In the genomic region with DNA sequence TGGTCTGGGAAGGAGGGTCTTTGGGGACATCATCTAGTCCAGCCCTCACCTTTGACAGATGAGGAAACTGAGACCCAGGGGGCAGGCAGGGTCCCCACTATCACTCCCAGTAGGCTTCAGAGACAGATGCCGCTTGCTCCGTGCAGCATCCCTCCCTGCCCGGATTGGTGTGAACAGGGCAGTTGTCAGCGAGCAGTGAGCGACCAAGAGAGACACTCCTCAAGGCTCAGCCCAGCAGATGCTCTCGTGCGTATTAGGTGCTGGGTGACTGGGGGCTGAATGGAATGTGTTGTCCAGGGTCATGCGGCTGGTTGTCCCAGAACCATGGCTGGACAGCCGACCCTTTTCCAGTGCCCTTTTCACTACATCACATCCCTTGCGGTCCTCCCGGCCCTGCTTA, we compare ENCODE assay signal across 18 cellular contexts. TPM values are rescaled to one million over a fixed set of nuclear protein-coding genes. Genes with fewer than 3 reads are reported as not detected.
DNase-seq lines count a peak whose midpoint lies in the region; ATAC-seq, FAIRE-seq and TF ChIP-seq lines count a peak whose summit lies in the region.
"Had no signal": no experiment of that assay in that cellular context is flagged by ENCODE, and none has a peak within 500 bp of the region (broad histone marks: within the 10 kb centered on the region; RNA-seq: fewer than 3 reads in every experiment).

No MANE protein-coding gene starts in this region.

- H3K36me3 ChIP-seq in heart right ventricle (peaks cover 0 to 42% (median 0%) of the 10 kb centered on the region in 9 donors), H1 (ENCODE audit: control insufficient read depth in 2 of 4, insufficient read depth in 4 of 4, low read length in 3 of 4) (no peaks in the 10 kb centered on the region), spleen (peaks cover 0 to 50% (median 3%) of the 10 kb centered on the region in 6 donors), mammary epithelial cell (ENCODE audit: insufficient read depth, low read length) (peaks cover 16% of the 10 kb centered on the region)
- H3K36me3 ChIP-seq: BE2C had no signal

- no peak overlapping the region for H3K4ac ChIP-seq in H1 (replicated peaks; ENCODE audit: insufficient read length, low read depth, low read length)

- H2AK5ac ChIP-seq in H1 (ENCODE audit: low read depth, low read length): no peak overlapping the region

- TF ChIP-seq EP300 in H1 (IDR thresholded peaks at IDR 0.05; ENCODE audit: borderline replicate concordance in 1 of 2, low read depth in 2 of 2, low read length in 2 of 2): no peak

- H3K4me3 ChIP-seq in heart right ventricle (no peak overlapping the region), H1 (ENCODE audit: extremely low read depth in 1 of 4, insufficient read depth in 2 of 4, low read depth in 3 of 4, low read length in 4 of 4) (no peak overlapping the region), spleen (no peak overlapping the region), mammary epithelial cell (replicated peaks in 1 of 3; ENCODE audit: insufficient read depth in 1 of 3, low read depth in 2 of 3, low read length in 3 of 3) (no peak overlapping the region)
- H3K4me3 ChIP-seq: GM23338 had no signal

- no peak overlapping the region for H2BK15ac ChIP-seq in H1 (ENCODE audit: low read length)

- H3K9me3 ChIP-seq in heart right ventricle: no peaks in the 10 kb centered on the region
- H3K9me3 ChIP-seq in H1 (ENCODE audit: insufficient read depth in 2 of 2, low read depth in 1 of 2, low read length in 1 of 2): no peaks in the 10 kb centered on the region
- H3K9me3 ChIP-seq in spleen: no peaks in the 10 kb centered on the region
- H3K9me3 ChIP-seq in mammary epithelial cell (replicated peaks; ENCODE audit: insufficient read depth, low read length): no peaks in the 10 kb centered on the region
- H3K9me3 ChIP-seq: BE2C had no signal

- TF ChIP-seq CTCF in heart right ventricle (IDR thresholded peaks at IDR 0.05) (no peak), H1 (IDR thresholded peaks at IDR 0.05; ENCODE audit: control extremely low read depth in 1 of 3, insufficient read depth in 1 of 3, low read depth in 1 of 3, low read length in 3 of 3) (no peak), spleen (IDR thresholded peaks at IDR 0.05 in 8 of 11, conservative IDR thresholded peaks at IDR 0.05 in 3 of 11) (no peak), mammary epithelial cell (conservative IDR thresholded peaks at IDR 0.05 in 1 of 2, IDR thresholded peaks at IDR 0.05 in 1 of 2; ENCODE audit: extremely low read depth in 1 of 2, insufficient read depth in 1 of 2, low read depth in 1 of 2, low read length in 2 of 2) (no peak)

- H3K9ac ChIP-seq in H1 (replicated peaks in 1 of 4; ENCODE audit: extremely low read depth in 1 of 4, low read depth in 3 of 4, low read length in 3 of 4) (no peak overlapping the region), mammary epithelial cell (ENCODE audit: insufficient read depth, low read length) (no peak overlapping the region)

- H3K23me2 ChIP-seq in H1 (ENCODE audit: low read depth, low read length): no peaks in the 10 kb centered on the region

- H4K20me1 ChIP-seq in H1 (replicated peaks in 1 of 2; ENCODE audit: control insufficient read depth in 1 of 2, insufficient read depth in 2 of 2, low read length in 2 of 2) (peaks cover 2 to 5% of the 10 kb centered on the region in 2 experiments), mammary epithelial cell (ENCODE audit: insufficient read depth, low read length) (no peaks in the 10 kb centered on the region)

- BruUV-seq in mammary epithelial cell (replicated peaks; lab: Mats Ljungman, UMichigan): no TSS peak

- H3K27me3 ChIP-seq in heart right ventricle (no peaks in the 10 kb centered on the region), H1 (replicated peaks in 1 of 4; ENCODE audit: control insufficient read depth in 3 of 4, extremely low read depth in 1 of 4, insufficient read depth in 3 of 4, low read length in 3 of 4) (no peaks in the 10 kb centered on the region), spleen (replicated peaks in 1 of 7) (no peaks in the 10 kb centered on the region), mammary epithelial cell (ENCODE audit: insufficient read depth, low read length) (no peaks in the 10 kb centered on the region)
- H3K27me3 ChIP-seq: BE2C had no signal

- H4K5ac ChIP-seq in H1 (ENCODE audit: insufficient read length, low read depth, low read length): no peak overlapping the region

- H3K79me2 ChIP-seq in H1 (ENCODE audit: control insufficient read depth in 1 of 2, insufficient read depth in 2 of 2, low read length in 2 of 2): peaks cover 0 to 18% of the 10 kb centered on the region in 2 experiments; a peak in 1 of 4 replicates
- peaks cover 100% of the 10 kb centered on the region for H3K79me2 ChIP-seq in mammary epithelial cell (ENCODE audit: insufficient read depth, low read length)

- H4K8ac ChIP-seq in H1 (ENCODE audit: extremely low read depth, insufficient read depth, low read length): no peak overlapping the region; the same call in 1 of the 2 replicates

- H3K14ac ChIP-seq in H1 (ENCODE audit: insufficient read length): no peak overlapping the region

- ATAC-seq in left cardiac atrium (no peak), heart right ventricle (no peak), GM19324 (IDR thresholded peaks at IDR 0.05; ENCODE audit: low FRiP score, unreplicated experiment) (no peak), GM18511 (IDR thresholded peaks at IDR 0.05; ENCODE audit: unreplicated experiment) (no peak)
- ATAC-seq: CD8-positive, alpha-beta T cell; GM23338 had no signal

- 0 out of 2 replicates have a peak overlapping the region, but pooled peaks have one; percentile 24 for H2BK20ac ChIP-seq in H1 (ENCODE audit: low read length)

- H3K4me2 ChIP-seq in H1 (ENCODE audit: insufficient read depth in 1 of 2, low read depth in 2 of 2, low read length in 2 of 2) (no peak overlapping the region), mammary epithelial cell (ENCODE audit: insufficient read depth, low read depth, low read length) (no peak overlapping the region)
- H3K4me2 ChIP-seq: GM23338 had no signal

- DNase-seq in left cardiac atrium (peak; percentile 12), heart right ventricle (no peak), H1 (ENCODE audit: low read depth in 1 of 2, low spot score in 2 of 2) (no peak), spleen (peak; percentile 24), mammary epithelial cell (no peak)
- DNase-seq: BE2C; CD8-positive, alpha-beta T cell; IMR-90; NCI-H1417 treated with DMSO at 0.1 percent for 48 hours; NCI-H187 treated with DMSO at 0.1 percent for 48 hours; NCI-H345; RPMI8226 had no signal

- 79 to 87% methylated on average over 11 of the region's 11 CpGs for WGBS in heart right ventricle, 2 donors
- WGBS in H1 (ENCODE audit: extremely low coverage in 1 of 2, insufficient coverage in 1 of 2, insufficient read length in 1 of 2, insufficient replicate concordance in 2 of 2, low coverage in 1 of 2, low lambda C conversion rate in 2 of 2, missing lambda C conversion rate in 1 of 2), 2 experiments: 94% methylated on average over 11 of the region's 11 CpGs; no CpG with 5 or more reads in 1 of the 2 experiments
- 89 to 94% (median 91%) methylated on average over 11 of the region's 11 CpGs for WGBS in spleen, 5 donors
- 97% methylated on average over 9 of the region's 11 CpGs for WGBS in mammary epithelial cell (ENCODE audit: low coverage, missing lambda C conversion rate)

- H2BK12ac ChIP-seq in H1 (ENCODE audit: low read depth, low read length): no peak overlapping the region

- no peak for FAIRE-seq in H1 (lab: Jason Lieb, UNC)
- FAIRE-seq: D721Med, GM12892, HTR-8/SVneo had no signal

- H3K18ac ChIP-seq in H1 (ENCODE audit: extremely low read depth, low read length): no peak overlapping the region

- H3K27ac ChIP-seq in heart right ventricle (peak overlapping the region in 1 of 10 donors; percentile 7), H1 (ENCODE audit: low read depth, low read length) (no peak overlapping the region), spleen (no peak overlapping the region), mammary epithelial cell (ENCODE audit: insufficient read depth, low read depth, low read length) (no peak overlapping the region)

- H2BK120ac ChIP-seq in H1 (replicated peaks; ENCODE audit: low read depth, low read length): no peak overlapping the region

- no peak for TF ChIP-seq RAD21 in H1 (IDR thresholded peaks at IDR 0.05 in 1 of 2, conservative IDR thresholded peaks at IDR 0.05 in 1 of 2; ENCODE audit: low read depth in 2 of 2, low read length in 2 of 2)

- no peak overlapping the region for H2BK5ac ChIP-seq in H1 (ENCODE audit: low read depth, low read length)

- H2AFZ ChIP-seq in H1 (ENCODE audit: low read length) (no peak overlapping the region), mammary epithelial cell (ENCODE audit: low read depth, low read length) (no peak overlapping the region)
- H2AFZ ChIP-seq: GM23338 had no signal

- dilution Hi-C loops in mammary epithelial cell (cut with HindIII; ENCODE audit: low sequenced_read_pairs): no loop called here

- peaks cover 14% of the 10 kb centered on the region for H3K79me1 ChIP-seq in H1 (ENCODE audit: low read depth, low read length)

- in situ Hi-C loops in mammary epithelial cell (cut with MboI; ENCODE audit: low sequenced_read_pairs in 2 of 2): no loop called here

- TF ChIP-seq POLR2A in H1 (IDR thresholded peaks at IDR 0.05; ENCODE audit: control extremely low read depth in 1 of 2, low read depth in 2 of 2, low read length in 2 of 2) (no peak), spleen (IDR thresholded peaks at IDR 0.05) (no peak)

- H4K91ac ChIP-seq in H1 (replicated peaks; ENCODE audit: insufficient read length, low read length): no peak overlapping the region

- H3K4me1 ChIP-seq in heart right ventricle (peaks cover 30 to 100% (median 86%) of the 10 kb centered on the region in 9 donors), H1 (replicated peaks in 1 of 4; ENCODE audit: control insufficient read depth in 3 of 4, insufficient read depth in 4 of 4, low read length in 3 of 4) (peaks cover 6 to 33% (median 13%) of the 10 kb centered on the region in 4 experiments), spleen (peaks cover 0 to 96% (median 50%) of the 10 kb centered on the region in 6 donors), mammary epithelial cell (ENCODE audit: insufficient read depth, low read length) (peaks cover 50% of the 10 kb centered on the region)
- H3K4me1 ChIP-seq: BE2C had no signal

- no peak overlapping the region for H3K56ac ChIP-seq in H1 (replicated peaks; ENCODE audit: insufficient read length, low read depth, low read length)

- intact Hi-C loops in left cardiac atrium (cut with DNase I) (no loop called here), heart right ventricle (cut with DNase I) (loop anchor here in 1 of 10 donors (10.0 kb wide), 1 partner anchor 46 kb away; a partner anchor contains a TSS), spleen (cut with DNase I; ENCODE audit: low total_unique reads) (no loop called here), mammary epithelial cell (cut with micrococcal nuclease) (no loop called here)

- CTCF ChIA-PET in H1 (lab: Charles Lee; ENCODE audit: partially characterized antibody) (interaction anchor here (1.1 to 2.0 kb wide), 2 partner anchors 17 to 29 kb away, joined by 3 to 5 read pairs; no protein-coding TSS in a partner anchor), mammary epithelial cell (lab: Charles Lee; ENCODE audit: low non-redundant PET) (no interaction called here)

- H3K23ac ChIP-seq in H1 (ENCODE audit: insufficient read length): no peak overlapping the region

- POLR2A ChIA-PET in H1 (lab: Charles Lee; ENCODE audit: partially characterized antibody): no interaction called here

RNA-seq across cellular contexts. Expression of a gene that starts 49.0 kb away (rescaled TPM):
- total RNA-seq in left cardiac atrium: 100 to 1,000 TPM; 247 to 329 TPM
- total RNA-seq in heart right ventricle: 100 to 1,000 TPM; 252 to 409 (median 329) TPM
- 100 to 1,000 TPM; 225 to 329 TPM for polyA plus RNA-seq in heart right ventricle
- 145 and 146 TPM in 2 replicates for total RNA-seq in H1 (2021; fragmentation: NEBNext Ultra II Directional; extraction: Animal tissue kit (Norgen Biotek cat#: 25700))
- polyA plus RNA-seq in H1 (2011; rRNA removed): 48.6 and 62.8 TPM in 2 replicates
- 54.0 TPM for polyA plus RNA-seq in H1 (2011; cell fraction: cytosol; rRNA removed)
- 111 TPM for polyA plus RNA-seq in H1 (2011; cell fraction: nucleus; rRNA removed)
- polyA plus RNA-seq in H1 (2012, experiment 1 of 2): 77.7 to 92.1 TPM (median 86.1 TPM) in 4 replicates
- polyA plus RNA-seq in H1 (2012, experiment 2 of 2): 68.9 TPM
- 55.7 TPM for polyA plus RNA-seq in H1 (2013, experiment 1 of 2)
- polyA plus RNA-seq in H1 (2013, experiment 2 of 2): 57.6 TPM
- 82.0 and 97.2 TPM in 2 replicates for polyA minus RNA-seq in H1 (2011; rRNA and poly(A)+ RNA removed)
- 58.9 TPM for polyA minus RNA-seq in H1 (2011; cell fraction: cytosol; rRNA and poly(A)+ RNA removed)
- 60.1 TPM for polyA minus RNA-seq in H1 (2011; cell fraction: nucleus; rRNA and poly(A)+ RNA removed)
- 100 to 1,000 TPM; 120 to 309 (median 197) TPM for total RNA-seq in spleen
- 100 to 1,000 TPM in 1 of 3 donors, 10 to 100 TPM in 2; 52.3 to 114 (median 83.0) TPM for polyA plus RNA-seq in spleen
- 100 to 1,000 TPM; 168 to 352 TPM for total RNA-seq in mammary epithelial cell
- 171 TPM for polyA plus RNA-seq in mammary epithelial cell
- polyA minus RNA-seq in mammary epithelial cell: 766 TPM

Comparison
In these comparisons a context has a peak if more than half of its experiments do, and no peak if none do; other contexts are left out.
1. DNase-seq: peak in left cardiac atrium (single experiment) and spleen (single experiment); none in heart right ventricle (0 of 2), H1 (0 of 2) and mammary epithelial cell (single experiment).